8 cellular contexts compared by ENCODE assay signal in genomic region chr11:68121067-68121899, GRCh38. TPM values are rescaled to one million over a fixed set of nuclear protein-coding genes. Genes with fewer than 3 reads are reported as not detected.
DNase-seq lines count a peak whose midpoint lies in the region; ATAC-seq and TF ChIP-seq lines count a peak whose summit lies in the region.

Gene CHKA, minus strand, starts transcription at chr11:68121388. Its CDS starts 211 bp downstream, at chr11:68121177.

- H3K27me3 ChIP-seq in spleen (replicated peaks in 1 of 7): no peaks in the 10 kb centered on the region

- intact Hi-C loops in spleen (cut with DNase I; ENCODE audit: low total_unique reads): no loop called here

- peak within 1 kb of the TSS; percentile 60 to 61 for H3K4me3 ChIP-seq in cardiac fibroblast (replicated peaks in 1 of 2; ENCODE audit: low read depth in 2 of 2, low read length in 2 of 2)
- H3K4me3 ChIP-seq in spleen: peak within 1 kb of the TSS; percentile 52 to 89 (median 62)

- 0 to 1% (median 1%) methylated on average over 30 to 107 of the region's 107 CpGs for WGBS in spleen, 5 donors

- no peaks in the 10 kb centered on the region for H3K36me3 ChIP-seq in spleen

- ATAC-seq in GM18907 (IDR thresholded peaks at IDR 0.05; ENCODE audit: unreplicated experiment): peak; percentile 84
- ATAC-seq in HG03135 (IDR thresholded peaks at IDR 0.05; ENCODE audit: unreplicated experiment): peak; percentile 80

- DNase-seq in AG08396 (ENCODE audit: low spot score) (peak; percentile 98), NCI-H2227 (lab: John Stamatoyannopoulos, UW; ENCODE audit: unreplicated experiment) (peak; percentile 97), cardiac fibroblast (ENCODE audit: low read depth in 2 of 2) (peak; percentile 82 to 95), inferior parietal cortex (ENCODE audit: extremely low spot score) (peak; percentile 85), spleen (peak; percentile 96)
- peak; percentile 65 to 73 (median 68) for DNase-seq in activated CD4-positive, CD25-positive, alpha-beta regulatory T cell (lab: John Stamatoyannopoulos, UW)

- TF ChIP-seq CTCF in cardiac fibroblast (IDR thresholded peaks at IDR 0.05; ENCODE audit: low read depth, low read length) (no peak), spleen (IDR thresholded peaks at IDR 0.05 in 8 of 11, conservative IDR thresholded peaks at IDR 0.05 in 3 of 11) (peak in 1 of 11 experiments; percentile 22)

- H3K4me1 ChIP-seq in spleen: peaks cover 20 to 57% (median 40%) of the 10 kb centered on the region in 6 donors

- peak within 1 kb of the TSS; percentile 94 to 98 (median 96) for H3K27ac ChIP-seq in spleen

- TF ChIP-seq POLR2A in spleen (IDR thresholded peaks at IDR 0.05): peak in 2 of 3 donors; percentile 44 to 72

- H3K9me3 ChIP-seq in spleen: no peaks in the 10 kb centered on the region

RNA-seq across cellular contexts. Expression of gene CHKA, which starts in this region (rescaled TPM):
- 10 to 100 TPM; 24.8 to 76.1 (median 43.2) TPM for total RNA-seq in spleen
- polyA plus RNA-seq in spleen: 10 to 100 TPM; 19.7 to 26.1 (median 24.7) TPM

Comparison
In these comparisons a context has a peak if more than half of its experiments do, and no peak if none do; other contexts are left out.
1. Peak in every context shown above with its lines: DNase-seq, ATAC-seq, H3K4me3 ChIP-seq and H3K27ac ChIP-seq.